12 cellular contexts compared by ENCODE assay signal in genomic region chrX:134599173-134599914, GRCh38. TPM values are rescaled to one million over a fixed set of nuclear protein-coding genes. Genes with fewer than 3 reads are reported as not detected.
DNase-seq lines count a peak whose midpoint lies in the region; ATAC-seq and TF ChIP-seq lines count a peak whose summit lies in the region.
"Had no signal": no experiment of that assay in that cellular context is flagged by ENCODE, and none has a peak within 500 bp of the region (broad histone marks: within the 10 kb centered on the region; RNA-seq: fewer than 3 reads in every experiment).

No MANE protein-coding gene starts in this region.

- no peaks in the 10 kb centered on the region for H3K9me3 ChIP-seq in CD8-positive, alpha-beta memory T cell (ENCODE audit: low read length)

- CTCF ChIA-PET in CD8-positive, alpha-beta memory T cell (lab: Charles Lee), result no interaction called here

- H3K27ac ChIP-seq in CD8-positive, alpha-beta memory T cell (ENCODE audit: low read depth, low read length), result no peak overlapping the region

- no peaks in the 10 kb centered on the region for H3K27me3 ChIP-seq in CD8-positive, alpha-beta memory T cell (ENCODE audit: insufficient read depth, low read length, poor library complexity, severe bottlenecking)

- peaks cover 35% of the 10 kb centered on the region for H3K27me3 Mint-ChIP-seq in stimulated activated naive CD8-positive, alpha-beta T cell treated with anti-CD3 and anti-CD28 coated beads, Interleukin-15, amount 100 ng/mL, for 72 hours
- H3K27me3 Mint-ChIP-seq in CD8-positive, alpha-beta memory T cell, result peaks cover 9 to 27% of the 10 kb centered on the region in 2 donors

- H3K4me1 Mint-ChIP-seq in stimulated activated naive CD8-positive, alpha-beta T cell treated with anti-CD3 and anti-CD28 coated beads, Interleukin-15, amount 100 ng/mL, for 72 hours, result no peaks in the 10 kb centered on the region
- no peaks in the 10 kb centered on the region for H3K4me1 Mint-ChIP-seq in CD8-positive, alpha-beta memory T cell

- H3K9me3 Mint-ChIP-seq in stimulated activated naive CD8-positive, alpha-beta T cell treated with anti-CD3 and anti-CD28 coated beads, Interleukin-15, amount 100 ng/mL, for 72 hours, result peaks cover 0 to 5% of the 10 kb centered on the region in 2 donors
- peaks cover 0 to 3% (median 0%) of the 10 kb centered on the region in 5 donors for H3K9me3 Mint-ChIP-seq in CD8-positive, alpha-beta memory T cell
- H3K9me3 Mint-ChIP-seq: natural killer cell treated with Interleukin-12 subunit alpha and Interleukin-12 subunit beta and Interleukin-15 and Interleukin-18, amount 100 ng/mL, for 72 hours had no signal

- no peaks in the 10 kb centered on the region for H3K36me3 ChIP-seq in CD8-positive, alpha-beta memory T cell (ENCODE audit: insufficient read depth, low read length)

- no peak for TF ChIP-seq CTCF in foreskin fibroblast (IDR thresholded peaks at IDR 0.05; ENCODE audit: low read depth, low read length)

- H3K4me3 Mint-ChIP-seq in stimulated activated naive CD8-positive, alpha-beta T cell treated with anti-CD3 and anti-CD28 coated beads, Interleukin-15, amount 100 ng/mL, for 72 hours, result peak overlapping the region in 1 of 2 donors; percentile 22
- H3K4me3 Mint-ChIP-seq in CD8-positive, alpha-beta memory T cell, result no peak overlapping the region
- H3K4me3 Mint-ChIP-seq: CD14-positive monocyte; natural killer cell treated with Interleukin-12 subunit alpha and Interleukin-12 subunit beta and Interleukin-15 and Interleukin-18, amount 100 ng/mL, for 72 hours had no signal

- no peak overlapping the region for H3K4me3 ChIP-seq in foreskin fibroblast (ENCODE audit: low read depth in 1 of 2, low read length in 2 of 2)
- no peak overlapping the region for H3K4me3 ChIP-seq in CD8-positive, alpha-beta memory T cell (ENCODE audit: low read length)
- H3K4me3 ChIP-seq: coronary artery had no signal

- H3K27ac Mint-ChIP-seq in stimulated activated naive CD8-positive, alpha-beta T cell treated with anti-CD3 and anti-CD28 coated beads, Interleukin-15, amount 100 ng/mL, for 72 hours, result no peak overlapping the region
- no peak overlapping the region for H3K27ac Mint-ChIP-seq in CD8-positive, alpha-beta memory T cell
- H3K27ac Mint-ChIP-seq: CD14-positive monocyte; natural killer cell treated with Interleukin-12 subunit alpha and Interleukin-12 subunit beta and Interleukin-15 and Interleukin-18, amount 100 ng/mL, for 72 hours had no signal

- peaks cover 0 to 2% (median 0%) of the 10 kb centered on the region in 3 donors for H3K36me3 Mint-ChIP-seq in CD8-positive, alpha-beta memory T cell
- H3K36me3 Mint-ChIP-seq: CD14-positive monocyte had no signal

- peak; percentile 86 for ATAC-seq in stimulated activated naive CD8-positive, alpha-beta T cell treated with anti-CD3 and anti-CD28 coated beads, Interleukin-15, amount 100 ng/mL, for 72 hours

- peak; percentile 62 for DNase-seq in activated effector memory CD4-positive, alpha-beta T cell treated with anti-CD3 and anti-CD28 coated beads, Interleukin-2, amount 50 U/mL, for 16 hours
- no peak for DNase-seq in activated effector memory CD4-positive, alpha-beta T cell treated with Interleukin-2 at 50 U/mL for 16 hours
- peak; percentile 4 for DNase-seq in SK-N-DZ (ENCODE audit: low spot score)
- peak; percentile 35 to 66 for DNase-seq in foreskin fibroblast
- DNase-seq in stimulated activated naive CD8-positive, alpha-beta T cell treated with anti-CD3 and anti-CD28 coated beads, Interleukin-15, amount 100 ng/mL, for 72 hours, result peak in 1 of 2 donors; percentile 33
- DNase-seq in mesenteric fat pad (ENCODE audit: low spot score), result no peak
- DNase-seq in CD8-positive, alpha-beta memory T cell, result no peak
- DNase-seq in DMS79 (lab: John Stamatoyannopoulos, UW), result no peak
- DNase-seq: NCI-H146 had no signal

- POLR2A ChIA-PET in CD8-positive, alpha-beta memory T cell (lab: Charles Lee), result no interaction called here

- no peaks in the 10 kb centered on the region for H3K4me1 ChIP-seq in CD8-positive, alpha-beta memory T cell (ENCODE audit: insufficient read depth, low read length)

RNA-seq across cellular contexts. Expression of gene PLAC1, which starts 58.9 kb away (rescaled TPM):
- 4.8 and 6.7 TPM in 2 replicates for polyA plus RNA-seq in SK-N-DZ (2014; cell fraction: cytosol; rRNA removed)
- 1.0 and 2.4 TPM in 2 replicates for polyA plus RNA-seq in SK-N-DZ (2014; cell fraction: nucleus; rRNA removed)
- not detected for total RNA-seq in mesenteric fat pad
- not detected for total RNA-seq in CD8-positive, alpha-beta memory T cell
- not detected for polyA plus RNA-seq in CD8-positive, alpha-beta memory T cell
- total RNA-seq: natural killer cell treated with Interleukin-12 subunit alpha and Interleukin-12 subunit beta and Interleukin-15 and Interleukin-18, amount 100 ng/mL, for 72 hours had no signal
- polyA plus RNA-seq: CD14-positive monocyte had no signal

Comparison
In these comparisons a context has a peak if more than half of its experiments do, and no peak if none do; other contexts are left out.
1. DNase-seq: peak in activated effector memory CD4-positive, alpha-beta T cell treated with anti-CD3 and anti-CD28 coated beads, Interleukin-2, amount 50 U/mL, for 16 hours (single experiment), SK-N-DZ (single experiment) and foreskin fibroblast (2 of 2); none in activated effector memory CD4-positive, alpha-beta T cell treated with Interleukin-2 at 50 U/mL for 16 hours (single experiment), mesenteric fat pad (single experiment), CD8-positive, alpha-beta memory T cell (0 of 5) and DMS79 (single experiment).